Comparison of ENCODE assay signal across 1 cellular context in the genomic region with DNA sequence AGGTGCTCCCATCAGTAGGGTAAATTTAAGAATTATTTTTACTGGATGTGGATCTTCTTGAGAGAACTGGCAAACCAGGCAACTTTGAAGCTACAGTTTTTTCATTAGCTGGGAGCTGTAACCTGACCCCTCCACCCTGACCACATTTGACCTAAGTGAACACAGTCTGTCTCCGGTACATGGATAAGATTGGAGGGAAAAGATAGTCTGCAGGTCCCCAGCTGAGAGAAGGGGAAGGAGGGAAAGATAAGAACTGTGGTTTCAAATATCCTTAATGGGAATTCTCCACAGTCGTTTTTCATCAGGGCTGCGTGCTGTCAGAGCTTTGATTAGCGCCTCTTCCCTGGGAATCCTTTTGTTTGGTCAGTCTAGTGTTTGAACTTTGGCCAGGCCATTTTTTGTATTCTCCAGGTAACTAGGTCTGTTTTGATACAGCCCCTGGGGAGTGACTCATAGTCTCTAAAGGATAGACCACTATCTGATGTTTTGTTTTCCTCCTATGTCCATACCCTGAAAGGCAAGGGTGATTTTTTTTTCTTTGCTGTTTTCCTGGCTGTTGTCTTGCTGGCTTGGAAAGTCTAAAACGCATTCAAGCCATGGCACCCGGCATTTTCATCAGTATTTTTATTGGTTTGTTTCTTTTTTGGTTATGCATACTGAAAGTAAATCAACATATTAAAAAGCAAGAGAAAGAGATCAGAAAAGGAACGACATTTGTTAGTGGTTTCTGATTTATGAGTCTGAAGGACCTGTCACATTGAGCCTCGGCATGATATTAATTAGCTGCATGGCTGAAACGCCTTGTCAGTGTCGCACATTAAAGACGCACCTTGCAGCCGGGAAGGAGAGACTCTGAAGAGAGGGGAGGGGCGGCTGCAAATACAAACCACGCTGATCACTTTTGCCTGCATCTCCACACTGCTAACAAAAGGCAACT.
TF ChIP-seq lines count a peak whose summit lies in the region.

No MANE protein-coding gene starts in this region.

TF ChIP-seq in HepG2, 621 proteins besides CTCF, POLR2A, EP300 and RAD21 (continued from another document and continues in another):
- TF ChIP-seq, protein P1, sequence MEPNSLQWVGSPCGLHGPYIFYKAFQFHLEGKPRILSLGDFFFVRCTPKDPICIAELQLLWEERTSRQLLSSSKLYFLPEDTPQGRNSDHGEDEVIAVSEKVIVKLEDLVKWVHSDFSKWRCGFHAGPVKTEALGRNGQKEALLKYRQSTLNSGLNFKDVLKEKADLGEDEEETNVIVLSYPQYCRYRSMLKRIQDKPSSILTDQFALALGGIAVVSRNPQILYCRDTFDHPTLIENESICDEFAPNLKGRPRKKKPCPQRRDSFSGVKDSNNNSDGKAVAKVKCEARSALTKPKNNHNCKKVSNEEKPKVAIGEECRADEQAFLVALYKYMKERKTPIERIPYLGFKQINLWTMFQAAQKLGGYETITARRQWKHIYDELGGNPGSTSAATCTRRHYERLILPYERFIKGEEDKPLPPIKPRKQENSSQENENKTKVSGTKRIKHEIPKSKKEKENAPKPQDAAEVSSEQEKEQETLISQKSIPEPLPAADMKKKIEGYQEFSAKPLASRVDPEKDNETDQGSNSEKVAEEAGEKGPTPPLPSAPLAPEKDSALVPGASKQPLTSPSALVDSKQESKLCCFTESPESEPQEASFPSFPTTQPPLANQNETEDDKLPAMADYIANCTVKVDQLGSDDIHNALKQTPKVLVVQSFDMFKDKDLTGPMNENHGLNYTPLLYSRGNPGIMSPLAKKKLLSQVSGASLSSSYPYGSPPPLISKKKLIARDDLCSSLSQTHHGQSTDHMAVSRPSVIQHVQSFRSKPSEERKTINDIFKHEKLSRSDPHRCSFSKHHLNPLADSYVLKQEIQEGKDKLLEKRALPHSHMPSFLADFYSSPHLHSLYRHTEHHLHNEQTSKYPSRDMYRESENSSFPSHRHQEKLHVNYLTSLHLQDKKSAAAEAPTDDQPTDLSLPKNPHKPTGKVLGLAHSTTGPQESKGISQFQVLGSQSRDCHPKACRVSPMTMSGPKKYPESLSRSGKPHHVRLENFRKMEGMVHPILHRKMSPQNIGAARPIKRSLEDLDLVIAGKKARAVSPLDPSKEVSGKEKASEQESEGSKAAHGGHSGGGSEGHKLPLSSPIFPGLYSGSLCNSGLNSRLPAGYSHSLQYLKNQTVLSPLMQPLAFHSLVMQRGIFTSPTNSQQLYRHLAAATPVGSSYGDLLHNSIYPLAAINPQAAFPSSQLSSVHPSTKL (CRISPR knock-in tag; IDR thresholded peaks at IDR 0.05), result peak; percentile 97
- TF ChIP-seq NAIF1 (CRISPR knock-in tag; IDR thresholded peaks at IDR 0.05; ENCODE audit: borderline replicate concordance), result peak; percentile 64; the same call in 1 of the 2 replicates
- peak; percentile 75; the same call in 1 of the 2 replicates for TF ChIP-seq ZNF784 (CRISPR knock-in tag; IDR thresholded peaks at IDR 0.05; ENCODE audit: borderline replicate concordance)
- TF ChIP-seq ATF1 (CRISPR knock-in tag; IDR thresholded peaks at IDR 0.05), result peak; percentile 81
- TF ChIP-seq, protein P2, sequence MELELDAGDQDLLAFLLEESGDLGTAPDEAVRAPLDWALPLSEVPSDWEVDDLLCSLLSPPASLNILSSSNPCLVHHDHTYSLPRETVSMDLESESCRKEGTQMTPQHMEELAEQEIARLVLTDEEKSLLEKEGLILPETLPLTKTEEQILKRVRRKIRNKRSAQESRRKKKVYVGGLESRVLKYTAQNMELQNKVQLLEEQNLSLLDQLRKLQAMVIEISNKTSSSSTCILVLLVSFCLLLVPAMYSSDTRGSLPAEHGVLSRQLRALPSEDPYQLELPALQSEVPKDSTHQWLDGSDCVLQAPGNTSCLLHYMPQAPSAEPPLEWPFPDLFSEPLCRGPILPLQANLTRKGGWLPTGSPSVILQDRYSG (CRISPR knock-in tag; IDR thresholded peaks at IDR 0.05), result no peak
- peak; percentile 92 for TF ChIP-seq NR2F6 (IDR thresholded peaks at IDR 0.05)
- TF ChIP-seq NR2F6 (CRISPR knock-in tag; IDR thresholded peaks at IDR 0.05), result peak; percentile 93
- peak; percentile 98 for TF ChIP-seq ISL2 (CRISPR knock-in tag; IDR thresholded peaks at IDR 0.05)
- TF ChIP-seq, protein P3, sequence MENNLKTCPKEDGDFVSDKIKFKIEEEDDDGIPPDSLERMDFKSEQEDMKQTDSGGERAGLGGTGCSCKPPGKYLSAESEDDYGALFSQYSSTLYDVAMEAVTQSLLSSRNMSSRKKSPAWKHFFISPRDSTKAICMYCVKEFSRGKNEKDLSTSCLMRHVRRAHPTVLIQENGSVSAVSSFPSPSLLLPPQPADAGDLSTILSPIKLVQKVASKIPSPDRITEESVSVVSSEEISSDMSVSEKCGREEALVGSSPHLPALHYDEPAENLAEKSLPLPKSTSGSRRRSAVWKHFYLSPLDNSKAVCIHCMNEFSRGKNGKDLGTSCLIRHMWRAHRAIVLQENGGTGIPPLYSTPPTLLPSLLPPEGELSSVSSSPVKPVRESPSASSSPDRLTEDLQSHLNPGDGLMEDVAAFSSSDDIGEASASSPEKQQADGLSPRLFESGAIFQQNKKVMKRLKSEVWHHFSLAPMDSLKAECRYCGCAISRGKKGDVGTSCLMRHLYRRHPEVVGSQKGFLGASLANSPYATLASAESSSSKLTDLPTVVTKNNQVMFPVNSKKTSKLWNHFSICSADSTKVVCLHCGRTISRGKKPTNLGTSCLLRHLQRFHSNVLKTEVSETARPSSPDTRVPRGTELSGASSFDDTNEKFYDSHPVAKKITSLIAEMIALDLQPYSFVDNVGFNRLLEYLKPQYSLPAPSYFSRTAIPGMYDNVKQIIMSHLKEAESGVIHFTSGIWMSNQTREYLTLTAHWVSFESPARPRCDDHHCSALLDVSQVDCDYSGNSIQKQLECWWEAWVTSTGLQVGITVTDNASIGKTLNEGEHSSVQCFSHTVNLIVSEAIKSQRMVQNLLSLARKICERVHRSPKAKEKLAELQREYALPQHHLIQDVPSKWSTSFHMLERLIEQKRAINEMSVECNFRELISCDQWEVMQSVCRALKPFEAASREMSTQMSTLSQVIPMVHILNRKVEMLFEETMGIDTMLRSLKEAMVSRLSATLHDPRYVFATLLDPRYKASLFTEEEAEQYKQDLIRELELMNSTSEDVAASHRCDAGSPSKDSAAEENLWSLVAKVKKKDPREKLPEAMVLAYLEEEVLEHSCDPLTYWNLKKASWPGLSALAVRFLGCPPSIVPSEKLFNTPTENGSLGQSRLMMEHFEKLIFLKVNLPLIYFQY (CRISPR knock-in tag; IDR thresholded peaks at IDR 0.05; ENCODE audit: borderline replicate concordance), result peak; percentile 45; the same call in 1 of the 2 replicates
- TF ChIP-seq GATA4 (IDR thresholded peaks at IDR 0.05; ENCODE audit: borderline replicate concordance, low read depth), result peak; percentile 99
- TF ChIP-seq ZNF713 (CRISPR knock-in tag; IDR thresholded peaks at IDR 0.05), result no peak
- TF ChIP-seq PHF5A (CRISPR knock-in tag; IDR thresholded peaks at IDR 0.05; ENCODE audit: low read depth, unreplicated experiment), result peak; percentile 87
- peak; percentile 85; the same call in 1 of the 2 replicates for TF ChIP-seq JUNB (CRISPR knock-in tag; IDR thresholded peaks at IDR 0.05; ENCODE audit: borderline replicate concordance)
- TF ChIP-seq KLF11 (CRISPR knock-in tag; IDR thresholded peaks at IDR 0.05), result 0 out of 2 replicates have a peak, but pooled peaks have one; percentile 26
- peak; percentile 92 for TF ChIP-seq ETV5 (CRISPR knock-in tag; IDR thresholded peaks at IDR 0.05; ENCODE audit: borderline replicate concordance)
- TF ChIP-seq, protein P4, sequence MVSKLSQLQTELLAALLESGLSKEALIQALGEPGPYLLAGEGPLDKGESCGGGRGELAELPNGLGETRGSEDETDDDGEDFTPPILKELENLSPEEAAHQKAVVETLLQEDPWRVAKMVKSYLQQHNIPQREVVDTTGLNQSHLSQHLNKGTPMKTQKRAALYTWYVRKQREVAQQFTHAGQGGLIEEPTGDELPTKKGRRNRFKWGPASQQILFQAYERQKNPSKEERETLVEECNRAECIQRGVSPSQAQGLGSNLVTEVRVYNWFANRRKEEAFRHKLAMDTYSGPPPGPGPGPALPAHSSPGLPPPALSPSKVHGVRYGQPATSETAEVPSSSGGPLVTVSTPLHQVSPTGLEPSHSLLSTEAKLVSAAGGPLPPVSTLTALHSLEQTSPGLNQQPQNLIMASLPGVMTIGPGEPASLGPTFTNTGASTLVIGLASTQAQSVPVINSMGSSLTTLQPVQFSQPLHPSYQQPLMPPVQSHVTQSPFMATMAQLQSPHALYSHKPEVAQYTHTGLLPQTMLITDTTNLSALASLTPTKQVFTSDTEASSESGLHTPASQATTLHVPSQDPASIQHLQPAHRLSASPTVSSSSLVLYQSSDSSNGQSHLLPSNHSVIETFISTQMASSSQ (IDR thresholded peaks at IDR 0.05; ENCODE audit: low read depth), result peak; percentile 69
- TF ChIP-seq, protein P4 (CRISPR knock-in tag; IDR thresholded peaks at IDR 0.05; ENCODE audit: borderline replicate concordance), result peak; percentile 69; the same call in 1 of the 2 replicates
- TF ChIP-seq NCOR1 (IDR thresholded peaks at IDR 0.05; ENCODE audit: borderline replicate concordance, low read length), result peak; percentile 92
- no peak for TF ChIP-seq ZSCAN22 (CRISPR knock-in tag; IDR thresholded peaks at IDR 0.05)
- TF ChIP-seq SOX6 (IDR thresholded peaks at IDR 0.05), result no peak
- peak; percentile 98 for TF ChIP-seq SOX6 (CRISPR knock-in tag; IDR thresholded peaks at IDR 0.05)
- TF ChIP-seq ZNF772 (CRISPR knock-in tag; IDR thresholded peaks at IDR 0.05), result peak; percentile 44; the same call in 1 of the 2 replicates
- TF ChIP-seq, protein P5, sequence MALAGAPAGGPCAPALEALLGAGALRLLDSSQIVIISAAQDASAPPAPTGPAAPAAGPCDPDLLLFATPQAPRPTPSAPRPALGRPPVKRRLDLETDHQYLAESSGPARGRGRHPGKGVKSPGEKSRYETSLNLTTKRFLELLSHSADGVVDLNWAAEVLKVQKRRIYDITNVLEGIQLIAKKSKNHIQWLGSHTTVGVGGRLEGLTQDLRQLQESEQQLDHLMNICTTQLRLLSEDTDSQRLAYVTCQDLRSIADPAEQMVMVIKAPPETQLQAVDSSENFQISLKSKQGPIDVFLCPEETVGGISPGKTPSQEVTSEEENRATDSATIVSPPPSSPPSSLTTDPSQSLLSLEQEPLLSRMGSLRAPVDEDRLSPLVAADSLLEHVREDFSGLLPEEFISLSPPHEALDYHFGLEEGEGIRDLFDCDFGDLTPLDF (CRISPR knock-in tag; IDR thresholded peaks at IDR 0.05), result 0 out of 2 replicates have a peak, but pooled peaks have one; percentile 40
- peak; percentile 75; the same call in 1 of the 2 replicates for TF ChIP-seq ZSCAN25 (CRISPR knock-in tag; IDR thresholded peaks at IDR 0.05)
- TF ChIP-seq STAG1 (CRISPR knock-in tag; IDR thresholded peaks at IDR 0.05), result peak; percentile 35; the same call in 1 of the 2 replicates
- no peak for TF ChIP-seq ZIK1 (CRISPR knock-in tag; IDR thresholded peaks at IDR 0.05; ENCODE audit: borderline replicate concordance, low read depth)
- TF ChIP-seq TAF1 (CRISPR knock-in tag; IDR thresholded peaks at IDR 0.05), result no peak; the same call in 1 of the 2 replicates
- TF ChIP-seq, protein P6, sequence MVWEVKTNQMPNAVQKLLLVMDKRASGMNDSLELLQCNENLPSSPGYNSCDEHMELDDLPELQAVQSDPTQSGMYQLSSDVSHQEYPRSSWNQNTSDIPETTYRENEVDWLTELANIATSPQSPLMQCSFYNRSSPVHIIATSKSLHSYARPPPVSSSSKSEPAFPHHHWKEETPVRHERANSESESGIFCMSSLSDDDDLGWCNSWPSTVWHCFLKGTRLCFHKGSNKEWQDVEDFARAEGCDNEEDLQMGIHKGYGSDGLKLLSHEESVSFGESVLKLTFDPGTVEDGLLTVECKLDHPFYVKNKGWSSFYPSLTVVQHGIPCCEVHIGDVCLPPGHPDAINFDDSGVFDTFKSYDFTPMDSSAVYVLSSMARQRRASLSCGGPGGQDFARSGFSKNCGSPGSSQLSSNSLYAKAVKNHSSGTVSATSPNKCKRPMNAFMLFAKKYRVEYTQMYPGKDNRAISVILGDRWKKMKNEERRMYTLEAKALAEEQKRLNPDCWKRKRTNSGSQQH (CRISPR knock-in tag; IDR thresholded peaks at IDR 0.05; ENCODE audit: low read depth), result no peak
- no peak; the same call in 1 of the 2 replicates for TF ChIP-seq ZSCAN12 (CRISPR knock-in tag; IDR thresholded peaks at IDR 0.05)
- TF ChIP-seq, protein P7, sequence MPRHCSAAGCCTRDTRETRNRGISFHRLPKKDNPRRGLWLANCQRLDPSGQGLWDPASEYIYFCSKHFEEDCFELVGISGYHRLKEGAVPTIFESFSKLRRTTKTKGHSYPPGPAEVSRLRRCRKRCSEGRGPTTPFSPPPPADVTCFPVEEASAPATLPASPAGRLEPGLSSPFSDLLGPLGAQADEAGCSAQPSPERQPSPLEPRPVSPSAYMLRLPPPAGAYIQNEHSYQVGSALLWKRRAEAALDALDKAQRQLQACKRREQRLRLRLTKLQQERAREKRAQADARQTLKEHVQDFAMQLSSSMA (CRISPR knock-in tag; IDR thresholded peaks at IDR 0.05), result 0 out of 2 replicates have a peak, but pooled peaks have one; percentile 13
- 0 out of 2 replicates have a peak, but pooled peaks have one; percentile 4 for TF ChIP-seq ZNF543 (CRISPR knock-in tag; IDR thresholded peaks at IDR 0.05)
- TF ChIP-seq TBL1XR1 (IDR thresholded peaks at IDR 0.05; ENCODE audit: borderline replicate concordance, low read length, partially characterized antibody), result peak; percentile 61
- peak; percentile 99 for TF ChIP-seq MEIS1 (CRISPR knock-in tag; IDR thresholded peaks at IDR 0.05; ENCODE audit: borderline replicate concordance)
- TF ChIP-seq SAFB2 (CRISPR knock-in tag; IDR thresholded peaks at IDR 0.05; ENCODE audit: borderline replicate concordance, low read depth), result no peak
